8 cellular contexts compared by ENCODE assay signal in genomic region chr7:116211006-116211912, GRCh38. TPM values are rescaled to one million over a fixed set of nuclear protein-coding genes. Genes with fewer than 3 reads are reported as not detected.
A peak's percentile ranks its signal among the peaks of the same experiment; 100 is the strongest.
DNase-seq lines count a peak whose midpoint lies in the region; ATAC-seq and TF ChIP-seq lines count a peak whose summit lies in the region.

No MANE protein-coding gene starts in this region.

- peak; percentile 84 for DNase-seq in Caki2 (ENCODE audit: low read depth)
- peak; percentile 84 for DNase-seq in HS-27A (ENCODE audit: low read depth)
- peak; percentile 90 for DNase-seq in activated effector memory CD4-positive, alpha-beta T cell treated with anti-CD3 and anti-CD28 coated beads, Interleukin-2, amount 50 U/mL, for 16 hours
- DNase-seq in glutamatergic neuron, result peak; percentile 49
- DNase-seq in ureter (ENCODE audit: low spot score), result peak; percentile 87

- H3K9ac ChIP-seq in parathyroid adenoma, result no peak overlapping the region

- peaks cover 14% of the 10 kb centered on the region for H3K79me2 ChIP-seq in parathyroid adenoma

- no peaks in the 10 kb centered on the region for H3K36me3 ChIP-seq in parathyroid adenoma (ENCODE audit: control insufficient read depth, insufficient read depth, low read length)

- TF ChIP-seq CTCF in glutamatergic neuron (IDR thresholded peaks at IDR 0.05; ENCODE audit: partially characterized antibody, unreplicated experiment), result no peak
- TF ChIP-seq CTCF in parathyroid adenoma (IDR thresholded peaks at IDR 0.05), result no peak

- H3K27ac ChIP-seq in parathyroid adenoma, result peak overlapping the region; percentile 77

- ATAC-seq in GM21360 (IDR thresholded peaks at IDR 0.05; ENCODE audit: unreplicated experiment), result peak; percentile 63

- H3K4me3 ChIP-seq in parathyroid adenoma (ENCODE audit: low read depth, low read length), result peak overlapping the region; percentile 87

- peak; percentile 36; the same call in 1 of the 2 replicates for TF ChIP-seq POLR2A in Raji (IDR thresholded peaks at IDR 0.05; ENCODE audit: insufficient read depth, low read depth, low read length)

- peak overlapping the region; percentile 98 for H3K4me3 Mint-ChIP-seq in glutamatergic neuron (ENCODE audit: unreplicated experiment)

- H3K9me3 Mint-ChIP-seq in glutamatergic neuron (ENCODE audit: unreplicated experiment), result peaks cover 4% of the 10 kb centered on the region

- in situ Hi-C loops in Caki2 (cut with HindIII; ENCODE audit: low pct_unique_long_range_greater_than_20kb, low sequenced_read_pairs), result no loop called here

- peaks cover 9% of the 10 kb centered on the region for H3K27me3 Mint-ChIP-seq in glutamatergic neuron (ENCODE audit: unreplicated experiment)

- H2AFZ ChIP-seq in parathyroid adenoma, result peak overlapping the region; percentile 94

- H3K9me3 ChIP-seq in parathyroid adenoma (ENCODE audit: control insufficient read depth, low read length), result no peaks in the 10 kb centered on the region

- H3K27ac Mint-ChIP-seq in glutamatergic neuron (ENCODE audit: unreplicated experiment), result peak overlapping the region; percentile 84

- no peaks in the 10 kb centered on the region for H3K27me3 ChIP-seq in parathyroid adenoma (ENCODE audit: control insufficient read depth, insufficient read depth, low read length)

- peak overlapping the region; percentile 83 for H3K4me2 ChIP-seq in parathyroid adenoma (ENCODE audit: low read length)

- H3K36me3 Mint-ChIP-seq in glutamatergic neuron (ENCODE audit: unreplicated experiment), result no peaks in the 10 kb centered on the region

- no peaks in the 10 kb centered on the region for H3K4me1 ChIP-seq in parathyroid adenoma

- H3K4me1 Mint-ChIP-seq in glutamatergic neuron (ENCODE audit: low read depth, unreplicated experiment), result peaks cover 8% of the 10 kb centered on the region

RNA-seq across cellular contexts. Expression of gene TES, which starts 0.9 kb away (rescaled TPM):
- total RNA-seq in Caki2 (2014; rRNA removed; shearing (Covaris generic); ENCODE audit: low replicate concordance), result 82.8 and 134 TPM in 2 replicates
- 53.5 TPM for total RNA-seq in glutamatergic neuron (ENCODE audit: unreplicated experiment)
- total RNA-seq in ureter, result 74.3 TPM

Comparison
In these comparisons a context has a peak if more than half of its experiments do, and no peak if none do; other contexts are left out.
1. Peak in every context shown above with its lines: DNase-seq, ATAC-seq, H3K4me3 ChIP-seq and H3K27ac ChIP-seq.